ENCODE assay signal across 27 cellular contexts in the genomic region with DNA sequence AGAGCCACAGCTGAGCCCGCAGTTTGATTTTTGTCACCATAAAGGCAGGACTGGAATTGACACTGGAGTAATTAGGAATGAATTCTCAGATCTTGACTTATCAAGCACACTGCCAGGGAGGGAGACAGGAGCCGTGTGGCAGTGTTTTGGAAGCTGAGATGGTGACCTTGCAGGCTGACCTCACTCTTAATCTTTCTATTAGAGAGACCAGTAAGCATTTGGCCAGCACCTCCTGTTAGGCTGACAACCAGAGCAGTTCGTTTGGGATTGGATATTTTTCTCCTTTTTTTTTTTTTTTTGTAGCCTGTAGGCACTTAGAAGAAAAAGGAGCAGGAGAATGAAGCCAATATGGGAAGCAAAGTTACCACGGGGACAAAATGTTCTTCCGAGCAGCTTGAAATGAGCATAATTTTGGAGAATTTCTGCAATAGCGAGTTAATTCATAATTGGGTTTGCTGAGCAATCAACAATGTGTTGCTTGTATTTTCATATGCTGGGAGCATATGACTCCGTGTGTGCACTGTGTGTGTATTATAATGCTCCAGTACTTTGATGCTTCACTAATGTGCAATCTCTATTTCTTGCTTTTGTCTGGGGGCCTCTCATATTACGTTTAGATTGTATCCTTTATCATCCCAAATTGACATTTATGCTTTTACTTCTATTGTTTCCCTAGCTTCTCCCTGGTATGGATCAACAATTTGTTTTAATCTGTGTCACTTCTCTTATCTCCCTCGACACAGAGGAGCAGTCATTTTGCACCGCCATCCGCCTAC.
DNase-seq lines count a peak whose midpoint lies in the region; ATAC-seq and TF ChIP-seq lines count a peak whose summit lies in the region.
"Had no signal": no experiment of that assay in that cellular context is flagged by ENCODE, and none has a peak within 500 bp of the region (broad histone marks: within the 10 kb centered on the region; RNA-seq: fewer than 3 reads in every experiment).

No MANE protein-coding gene starts in this region.

- H3K27ac Mint-ChIP-seq in brain (peak overlapping the region in 2 of 5 experiments; percentile 61 to 87), type B pancreatic cell (no peak overlapping the region), immature natural killer cell (no peak overlapping the region)
- H3K27ac Mint-ChIP-seq: activated T-helper 1 cell treated with anti-CD3 and anti-CD28 coated beads, Interleukin-12 subunit alpha, Interleukin-12 subunit beta, Interleukin-2, Interleukin-4 antibody, amounts not matched to agents 30 ng/mL and 10 ng/mL and 1 ng/mL, durations not matched to agents 14 hours and 24 hours and 36 hours; B cell; WTC11 had no signal

- intact Hi-C loops in head of caudate nucleus (cut with DNase I): no loop called here

- H3K27me3 ChIP-seq in mesenchymal stem cell (ENCODE audit: control insufficient read depth in 1 of 2, insufficient read depth in 1 of 2, low read length in 2 of 2): peaks cover 0 to 6% of the 10 kb centered on the region in 2 experiments
- H3K27me3 ChIP-seq: sigmoid colon had no signal

- no peak overlapping the region for H2AFZ ChIP-seq in mesenchymal stem cell (ENCODE audit: low read depth, low read length)

- no peak overlapping the region for H3K4me3 ChIP-seq in mesenchymal stem cell (ENCODE audit: insufficient read depth in 1 of 2, low read depth in 1 of 2, low read length in 2 of 2)
- H3K4me3 ChIP-seq: mucosa of descending colon, sigmoid colon, tibial artery had no signal

- peaks cover 38% of the 10 kb centered on the region for H3K4me1 Mint-ChIP-seq in brain
- peaks cover 40% of the 10 kb centered on the region for H3K4me1 Mint-ChIP-seq in type B pancreatic cell (ENCODE audit: unreplicated experiment)
- no peaks in the 10 kb centered on the region for H3K4me1 Mint-ChIP-seq in immature natural killer cell
- H3K4me1 Mint-ChIP-seq: B cell; central memory CD8-positive, alpha-beta T cell had no signal

- no peak for TF ChIP-seq CTCF in brain (conservative IDR thresholded peaks at IDR 0.05)
- TF ChIP-seq CTCF in type B pancreatic cell (conservative IDR thresholded peaks at IDR 0.05): no peak

- no peak overlapping the region for H2BK12ac ChIP-seq in mesenchymal stem cell (ENCODE audit: low read length in 2 of 2)

- DNase-seq in NCI-H82 (lab: John Stamatoyannopoulos, UW): peak; percentile 9
- no peak for DNase-seq in NCI-H82 treated with DMSO at 0.1 percent for 48 hours (lab: John Stamatoyannopoulos, UW; ENCODE audit: unreplicated experiment)
- no peak for DNase-seq in mesenchymal stem cell
- no peak for DNase-seq in type B pancreatic cell (ENCODE audit: extremely low spot score, unreplicated experiment)
- no peak for DNase-seq in head of caudate nucleus
- no peak for DNase-seq in immature natural killer cell
- DNase-seq: activated CD4-positive, alpha-beta T cell treated with anti-CD3 and anti-CD28 coated beads, Interleukin-2, amount 50 U/mL, for 4 hours; activated naive CD4-positive, alpha-beta T cell treated with anti-CD3 and anti-CD28 coated beads, Interleukin-2, amount 50 U/mL, for 16 hours; aorta; effector CD4-positive, alpha-beta T cell; GF-D8; KG1; mucosa of descending colon; NCI-H146; NCI-H526 treated with DMSO at 0.1 percent for 48 hours; sigmoid colon; stimulated activated naive CD8-positive, alpha-beta T cell treated with anti-CD3 and anti-CD28 coated beads, Interleukin-15, Interleukin-2, amounts not matched to agents 100 U/mL and 50 U/mL, for 24 hours; T1000; tibial artery had no signal

- H3K4me1 ChIP-seq in mesenchymal stem cell (ENCODE audit: control insufficient read depth, insufficient read depth, low read depth, low read length): peaks cover 13% of the 10 kb centered on the region
- H3K4me1 ChIP-seq: sigmoid colon, tibial artery had no signal

- H4K8ac ChIP-seq in mesenchymal stem cell (ENCODE audit: low read length): no peak overlapping the region

- no peaks in the 10 kb centered on the region for H3K9me3 ChIP-seq in mesenchymal stem cell (ENCODE audit: control insufficient read depth, low read length)
- H3K9me3 ChIP-seq: mucosa of descending colon, sigmoid colon had no signal

- H3K14ac ChIP-seq in mesenchymal stem cell (ENCODE audit: low read length in 2 of 2): no peak overlapping the region

- 78% methylated on average over 11 of the region's 11 CpGs for WGBS in mesenchymal stem cell

- peaks cover 0 to 9% (median 7%) of the 10 kb centered on the region in 5 experiments for H3K9me3 Mint-ChIP-seq in brain
- H3K9me3 Mint-ChIP-seq in type B pancreatic cell: peaks cover 17% of the 10 kb centered on the region
- peaks cover 0 to 6% (median 1%) of the 10 kb centered on the region in 6 donors for H3K9me3 Mint-ChIP-seq in immature natural killer cell

- peaks cover 6% of the 10 kb centered on the region for H3K79me1 ChIP-seq in mesenchymal stem cell (replicated peaks; ENCODE audit: low read length, poor library complexity, severe bottlenecking)

- no peak overlapping the region for H3K27ac ChIP-seq in mesenchymal stem cell (ENCODE audit: low read length, poor library complexity, severe bottlenecking)
- H3K27ac ChIP-seq: epithelial cell of prostate, sigmoid colon, tibial artery had no signal

- no peak overlapping the region for H2BK120ac ChIP-seq in mesenchymal stem cell (ENCODE audit: low read depth, low read length)

- peaks cover 7% of the 10 kb centered on the region for H3K36me3 Mint-ChIP-seq in brain
- H3K36me3 Mint-ChIP-seq in type B pancreatic cell: peaks cover 9% of the 10 kb centered on the region
- no peaks in the 10 kb centered on the region for H3K36me3 Mint-ChIP-seq in immature natural killer cell

- no peak for ATAC-seq in HG03095 (IDR thresholded peaks at IDR 0.05; ENCODE audit: unreplicated experiment)
- ATAC-seq: mucosa of descending colon; stimulated activated naive CD8-positive, alpha-beta T cell treated with anti-CD3 and anti-CD28 coated beads, Interleukin-15, Interleukin-2, amounts not matched to agents 100 U/mL and 50 U/mL, for 24 hours; WTC11 had no signal

- H3K23ac ChIP-seq in mesenchymal stem cell (ENCODE audit: low read length in 2 of 2): no peak overlapping the region

- H3K18ac ChIP-seq in mesenchymal stem cell (ENCODE audit: low read depth in 1 of 2, low read length in 2 of 2): no peak overlapping the region

- H2AK5ac ChIP-seq in mesenchymal stem cell (ENCODE audit: low read length, severe bottlenecking): peak overlapping the region; percentile 46

- H3K36me3 ChIP-seq in mesenchymal stem cell (ENCODE audit: control insufficient read depth in 1 of 2, insufficient read depth in 2 of 2, low read depth in 1 of 2, low read length in 2 of 2): no peaks in the 10 kb centered on the region
- H3K36me3 ChIP-seq: sigmoid colon, tibial artery had no signal

- H2BK5ac ChIP-seq in mesenchymal stem cell (ENCODE audit: low read depth, low read length, poor library complexity, severe bottlenecking): no peak overlapping the region

- H3K9ac ChIP-seq in mesenchymal stem cell (ENCODE audit: low read length): no peak overlapping the region

- H2BK15ac ChIP-seq in mesenchymal stem cell (ENCODE audit: low read depth, poor library complexity, severe bottlenecking): no peak overlapping the region

- H4K91ac ChIP-seq in mesenchymal stem cell (ENCODE audit: low read length): no peak overlapping the region

- H3K27me3 Mint-ChIP-seq in brain: peaks cover 2% of the 10 kb centered on the region
- peaks cover 20% of the 10 kb centered on the region for H3K27me3 Mint-ChIP-seq in type B pancreatic cell
- H3K27me3 Mint-ChIP-seq in immature natural killer cell (ENCODE audit: low read depth in 3 of 3): peaks cover 0 to 2% (median 0%) of the 10 kb centered on the region in 3 donors
- H3K27me3 Mint-ChIP-seq: B cell; central memory CD8-positive, alpha-beta T cell had no signal

- no peak overlapping the region for H3K4me2 ChIP-seq in mesenchymal stem cell (ENCODE audit: low read length, poor library complexity, severe bottlenecking)

- no peak overlapping the region for H3K4ac ChIP-seq in mesenchymal stem cell (ENCODE audit: low read depth in 1 of 2, low read length in 2 of 2)

- H3K4me3 Mint-ChIP-seq in brain: peak overlapping the region in 3 of 5 experiments; percentile 44 to 54 (median 50)
- peak overlapping the region; percentile 26 for H3K4me3 Mint-ChIP-seq in type B pancreatic cell
- H3K4me3 Mint-ChIP-seq in immature natural killer cell: no peak overlapping the region
- H3K4me3 Mint-ChIP-seq: activated T-helper 1 cell treated with anti-CD3 and anti-CD28 coated beads, Interleukin-12 subunit alpha, Interleukin-12 subunit beta, Interleukin-2, Interleukin-4 antibody, amounts not matched to agents 30 ng/mL and 10 ng/mL and 1 ng/mL, durations not matched to agents 14 hours and 24 hours and 36 hours; B cell; central memory CD8-positive, alpha-beta T cell; nephron; WTC11 had no signal

Comparison
In these comparisons a context has a peak if more than half of its experiments do, and no peak if none do; other contexts are left out.
1. H3K4me3 Mint-ChIP-seq: peak in brain (3 of 5) and type B pancreatic cell (single experiment); none in immature natural killer cell (0 of 5).